Comparison of ENCODE assay signal across 2 cellular contexts in genomic region chr4:113327513-113327912, GRCh38.
TF ChIP-seq lines count a peak whose summit lies in the region.

No MANE protein-coding gene starts in this region.

TF ChIP-seq in HEK293, 187 proteins besides CTCF, POLR2A, EP300 and RAD21:
- TF ChIP-seq, protein P1, sequence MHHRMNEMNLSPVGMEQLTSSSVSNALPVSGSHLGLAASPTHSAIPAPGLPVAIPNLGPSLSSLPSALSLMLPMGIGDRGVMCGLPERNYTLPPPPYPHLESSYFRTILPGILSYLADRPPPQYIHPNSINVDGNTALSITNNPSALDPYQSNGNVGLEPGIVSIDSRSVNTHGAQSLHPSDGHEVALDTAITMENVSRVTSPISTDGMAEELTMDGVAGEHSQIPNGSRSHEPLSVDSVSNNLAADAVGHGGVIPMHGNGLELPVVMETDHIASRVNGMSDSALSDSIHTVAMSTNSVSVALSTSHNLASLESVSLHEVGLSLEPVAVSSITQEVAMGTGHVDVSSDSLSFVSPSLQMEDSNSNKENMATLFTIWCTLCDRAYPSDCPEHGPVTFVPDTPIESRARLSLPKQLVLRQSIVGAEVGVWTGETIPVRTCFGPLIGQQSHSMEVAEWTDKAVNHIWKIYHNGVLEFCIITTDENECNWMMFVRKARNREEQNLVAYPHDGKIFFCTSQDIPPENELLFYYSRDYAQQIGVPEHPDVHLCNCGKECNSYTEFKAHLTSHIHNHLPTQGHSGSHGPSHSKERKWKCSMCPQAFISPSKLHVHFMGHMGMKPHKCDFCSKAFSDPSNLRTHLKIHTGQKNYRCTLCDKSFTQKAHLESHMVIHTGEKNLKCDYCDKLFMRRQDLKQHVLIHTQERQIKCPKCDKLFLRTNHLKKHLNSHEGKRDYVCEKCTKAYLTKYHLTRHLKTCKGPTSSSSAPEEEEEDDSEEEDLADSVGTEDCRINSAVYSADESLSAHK (tag by site-specific recombination; IDR thresholded peaks at IDR 0.05) = 0 out of 2 replicates have a peak, but pooled peaks have one; percentile 18
- TF ChIP-seq, protein P2, sequence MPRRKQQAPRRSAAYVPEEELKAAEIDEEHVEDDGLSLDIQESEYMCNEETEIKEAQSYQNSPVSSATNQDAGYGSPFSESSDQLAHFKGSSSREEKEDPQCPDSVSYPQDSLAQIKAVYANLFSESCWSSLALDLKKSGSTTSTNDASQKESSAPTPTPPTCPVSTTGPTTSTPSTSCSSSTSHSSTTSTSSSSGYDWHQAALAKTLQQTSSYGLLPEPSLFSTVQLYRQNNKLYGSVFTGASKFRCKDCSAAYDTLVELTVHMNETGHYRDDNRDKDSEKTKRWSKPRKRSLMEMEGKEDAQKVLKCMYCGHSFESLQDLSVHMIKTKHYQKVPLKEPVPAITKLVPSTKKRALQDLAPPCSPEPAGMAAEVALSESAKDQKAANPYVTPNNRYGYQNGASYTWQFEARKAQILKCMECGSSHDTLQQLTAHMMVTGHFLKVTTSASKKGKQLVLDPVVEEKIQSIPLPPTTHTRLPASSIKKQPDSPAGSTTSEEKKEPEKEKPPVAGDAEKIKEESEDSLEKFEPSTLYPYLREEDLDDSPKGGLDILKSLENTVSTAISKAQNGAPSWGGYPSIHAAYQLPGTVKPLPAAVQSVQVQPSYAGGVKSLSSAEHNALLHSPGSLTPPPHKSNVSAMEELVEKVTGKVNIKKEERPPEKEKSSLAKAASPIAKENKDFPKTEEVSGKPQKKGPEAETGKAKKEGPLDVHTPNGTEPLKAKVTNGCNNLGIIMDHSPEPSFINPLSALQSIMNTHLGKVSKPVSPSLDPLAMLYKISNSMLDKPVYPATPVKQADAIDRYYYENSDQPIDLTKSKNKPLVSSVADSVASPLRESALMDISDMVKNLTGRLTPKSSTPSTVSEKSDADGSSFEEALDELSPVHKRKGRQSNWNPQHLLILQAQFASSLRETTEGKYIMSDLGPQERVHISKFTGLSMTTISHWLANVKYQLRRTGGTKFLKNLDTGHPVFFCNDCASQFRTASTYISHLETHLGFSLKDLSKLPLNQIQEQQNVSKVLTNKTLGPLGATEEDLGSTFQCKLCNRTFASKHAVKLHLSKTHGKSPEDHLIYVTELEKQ (tag by site-specific recombination; IDR thresholded peaks at IDR 0.05; ENCODE audit: borderline replicate concordance) = no peak
TF ChIP-seq in HEK293: peak in this region for 1.

TF ChIP-seq in GM12878, 131 proteins besides CTCF, POLR2A, EP300 and RAD21 (continued from another document):
- TF ChIP-seq CUX1 (IDR thresholded peaks at IDR 0.05; ENCODE audit: insufficient replicate concordance, low read depth, low read length) (no peak), ASH2L (IDR thresholded peaks at IDR 0.05; ENCODE audit: borderline replicate concordance, low read depth) (no peak), FOXM1 (IDR thresholded peaks at IDR 0.05; ENCODE audit: low read depth, low read length) (no peak), RUNX3 (IDR thresholded peaks at IDR 0.05; ENCODE audit: low read length) (no peak), NBN (IDR thresholded peaks at IDR 0.05) (no peak), CHD1 (IDR thresholded peaks at IDR 0.05; ENCODE audit: low read depth, low read length) (no peak), USF1 (IDR thresholded peaks at IDR 0.05; ENCODE audit: borderline replicate concordance, extremely low read length, insufficient read depth, low read depth, low read length) (no peak)
- TF ChIP-seq, protein P3, sequence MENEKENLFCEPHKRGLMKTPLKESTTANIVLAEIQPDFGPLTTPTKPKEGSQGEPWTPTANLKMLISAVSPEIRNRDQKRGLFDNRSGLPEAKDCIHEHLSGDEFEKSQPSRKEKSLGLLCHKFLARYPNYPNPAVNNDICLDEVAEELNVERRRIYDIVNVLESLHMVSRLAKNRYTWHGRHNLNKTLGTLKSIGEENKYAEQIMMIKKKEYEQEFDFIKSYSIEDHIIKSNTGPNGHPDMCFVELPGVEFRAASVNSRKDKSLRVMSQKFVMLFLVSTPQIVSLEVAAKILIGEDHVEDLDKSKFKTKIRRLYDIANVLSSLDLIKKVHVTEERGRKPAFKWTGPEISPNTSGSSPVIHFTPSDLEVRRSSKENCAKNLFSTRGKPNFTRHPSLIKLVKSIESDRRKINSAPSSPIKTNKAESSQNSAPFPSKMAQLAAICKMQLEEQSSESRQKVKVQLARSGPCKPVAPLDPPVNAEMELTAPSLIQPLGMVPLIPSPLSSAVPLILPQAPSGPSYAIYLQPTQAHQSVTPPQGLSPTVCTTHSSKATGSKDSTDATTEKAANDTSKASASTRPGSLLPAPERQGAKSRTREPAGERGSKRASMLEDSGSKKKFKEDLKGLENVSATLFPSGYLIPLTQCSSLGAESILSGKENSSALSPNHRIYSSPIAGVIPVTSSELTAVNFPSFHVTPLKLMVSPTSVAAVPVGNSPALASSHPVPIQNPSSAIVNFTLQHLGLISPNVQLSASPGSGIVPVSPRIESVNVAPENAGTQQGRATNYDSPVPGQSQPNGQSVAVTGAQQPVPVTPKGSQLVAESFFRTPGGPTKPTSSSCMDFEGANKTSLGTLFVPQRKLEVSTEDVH (IDR thresholded peaks at IDR 0.05; ENCODE audit: low read depth, partially characterized antibody) = no peak
